Comparison of ENCODE assay signal across 8 cellular contexts in the genomic region with DNA sequence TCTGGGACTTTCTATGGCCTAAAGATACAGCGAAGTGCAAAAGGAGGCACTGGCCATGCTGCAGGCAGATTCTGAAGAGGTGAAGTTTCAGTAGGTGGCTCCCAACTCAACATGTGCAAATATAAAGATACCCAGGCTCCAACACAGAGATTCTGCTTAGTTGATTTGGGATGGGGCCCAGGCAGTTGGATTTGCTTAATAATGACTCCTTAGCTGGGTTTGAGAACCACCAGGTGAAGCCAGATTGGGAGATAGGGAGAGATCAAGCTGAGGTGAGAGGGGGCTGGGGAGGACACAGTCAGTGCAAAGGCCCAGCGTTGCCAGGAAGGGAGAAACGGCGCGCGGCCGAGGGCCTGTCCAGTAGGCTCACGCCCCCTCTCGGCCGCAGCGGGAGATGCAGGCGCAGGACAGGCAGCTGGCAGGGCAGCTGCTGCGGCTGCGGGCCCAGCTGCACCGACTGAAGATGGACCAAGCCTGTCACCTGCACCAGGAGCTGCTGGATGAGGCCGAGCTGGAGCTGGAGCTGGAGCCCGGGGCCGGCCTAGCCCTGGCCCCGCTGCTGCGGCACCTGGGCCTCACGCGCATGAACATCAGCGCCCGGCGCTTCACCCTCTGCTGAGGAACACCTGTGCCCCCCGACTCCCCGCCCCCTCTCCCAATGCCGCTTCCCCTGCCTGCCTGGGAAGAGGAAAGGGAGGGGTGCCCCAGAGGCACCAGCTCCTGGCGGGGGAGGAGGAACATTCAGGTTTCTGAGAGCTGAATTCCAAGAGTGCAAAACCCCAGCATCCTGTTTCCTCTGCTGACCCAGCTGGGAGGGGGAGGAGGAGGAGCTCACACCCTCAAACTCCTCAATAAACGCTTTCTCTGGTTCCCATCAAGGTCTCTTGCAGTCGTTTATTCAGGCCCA. TPM values are rescaled to one million over a fixed set of nuclear protein-coding genes. Genes with fewer than 3 reads are reported as not detected.
DNase-seq lines count a peak whose midpoint lies in the region; ATAC-seq, FAIRE-seq and TF ChIP-seq lines count a peak whose summit lies in the region.

No MANE protein-coding gene starts in this region.

- no peak overlapping the region for H4K91ac ChIP-seq in H1 (replicated peaks; ENCODE audit: insufficient read length, low read length)

- H3K9me2 ChIP-seq in HCT116 (ENCODE audit: insufficient read depth) = no peaks in the 10 kb centered on the region

- H3K9me3 ChIP-seq in HCT116 (ENCODE audit: control insufficient read depth in 1 of 2, insufficient read depth in 1 of 2, low read depth in 1 of 2, low read length in 2 of 2) (no peaks in the 10 kb centered on the region), H1 (ENCODE audit: insufficient read depth in 2 of 2, low read depth in 1 of 2, low read length in 1 of 2) (no peaks in the 10 kb centered on the region)

- no peak overlapping the region for H3K27ac ChIP-seq in C4-2B
- H3K27ac ChIP-seq in HCT116 (ENCODE audit: low read depth, low read length) = no peak overlapping the region
- H3K27ac ChIP-seq in H1 (ENCODE audit: low read depth, low read length) = no peak overlapping the region

- TF ChIP-seq POLR2A in HCT116 (IDR thresholded peaks at IDR 0.05; ENCODE audit: borderline replicate concordance, extremely low read depth, insufficient read depth, insufficient read length) (no peak), H1 (IDR thresholded peaks at IDR 0.05; ENCODE audit: control extremely low read depth in 1 of 2, low read depth in 2 of 2, low read length in 2 of 2) (no peak)

- ATAC-seq in HCT116 = peak; percentile 96
- no peak for ATAC-seq in HG02840 (IDR thresholded peaks at IDR 0.05; ENCODE audit: low FRiP score, unreplicated experiment)

- no peak overlapping the region for H3K14ac ChIP-seq in H1 (ENCODE audit: insufficient read length)

- no peak overlapping the region for H2AK5ac ChIP-seq in H1 (ENCODE audit: low read depth, low read length)

- peak overlapping the region; percentile 60; the same call in 1 of the 2 replicates for H2BK12ac ChIP-seq in H1 (ENCODE audit: low read depth, low read length)

- peak overlapping the region; percentile 60 for H3K4ac ChIP-seq in H1 (replicated peaks; ENCODE audit: insufficient read length, low read depth, low read length)

- H2AFZ ChIP-seq in HCT116 (ENCODE audit: low read depth, low read length, poor library complexity, severe bottlenecking) (peak overlapping the region; percentile 80), H1 (ENCODE audit: low read length) (no peak overlapping the region)

- WGBS in H1 (ENCODE audit: extremely low coverage in 1 of 2, insufficient coverage in 1 of 2, insufficient read length in 1 of 2, insufficient replicate concordance in 2 of 2, low coverage in 1 of 2, low lambda C conversion rate in 2 of 2, missing lambda C conversion rate in 1 of 2), 2 experiments = 9% methylated on average over 21 of the region's 31 CpGs; no CpG with 5 or more reads in 1 of the 2 experiments

- H4K20me1 ChIP-seq in HCT116 (ENCODE audit: insufficient read depth) = no peaks in the 10 kb centered on the region
- H4K20me1 ChIP-seq in H1 (replicated peaks in 1 of 2; ENCODE audit: control insufficient read depth in 1 of 2, insufficient read depth in 2 of 2, low read length in 2 of 2) = no peaks in the 10 kb centered on the region

- DNase-seq in HCT116 (ENCODE audit: low read depth, low spot score) = no peak
- peak; percentile 52 for DNase-seq in NCI-H460 (ENCODE audit: extremely low read depth, low read depth)
- peak; percentile 90 to 93 for DNase-seq in activated CD4-positive, alpha-beta T cell treated with anti-CD3 and anti-CD28 coated beads, Interleukin-2, amount 50 U/mL, for 48 hours
- peak; percentile 83 to 97 for DNase-seq in H1 (ENCODE audit: low read depth in 1 of 2, low spot score in 2 of 2)
- DNase-seq in mesothelial cell of epicardium (ENCODE audit: low spot score in 2 of 2, unreplicated experiment in 2 of 2) = peak; percentile 57 to 79
- DNase-seq in stimulated activated CD8-positive, alpha-beta memory T cell treated with anti-CD3 and anti-CD28 coated beads, Interleukin-7, amount 100 ng/mL, for 48 hours (ENCODE audit: extremely low read depth in 1 of 2, low read depth in 1 of 2) = peak; percentile 67 to 80

- peak overlapping the region; percentile 54 for H3K4me2 ChIP-seq in HCT116 (ENCODE audit: low read length)
- H3K4me2 ChIP-seq in H1 (ENCODE audit: insufficient read depth in 1 of 2, low read depth in 2 of 2, low read length in 2 of 2) = peak overlapping the region; percentile 49 to 55

- TF ChIP-seq EP300 in H1 (IDR thresholded peaks at IDR 0.05; ENCODE audit: borderline replicate concordance in 1 of 2, low read depth in 2 of 2, low read length in 2 of 2) = no peak

- no peak overlapping the region for H4K8ac ChIP-seq in H1 (ENCODE audit: extremely low read depth, insufficient read depth, low read length)

- RAD21 ChIA-PET in HCT116 (lab: Charles Lee; ENCODE audit: low non-redundant PET in 1 of 2, low total read pairs in 2 of 2, uncharacterized antibody in 2 of 2, unreplicated experiment in 2 of 2) = interaction anchor here (1.0 kb wide), 2 partner anchors 32 to 33 kb away, joined by 4 read pairs; no protein-coding TSS in a partner anchor

- CTCF ChIA-PET in HCT116 (lab: Charles Lee) (interaction anchor here (0.6 to 1.7 kb wide), 12 partner anchors 8 to 48 kb away, joined by 3 to 10 read pairs (median 3); partner anchors contain the start of genes CCDC28B, EIF3I and TMEM234), H1 (lab: Charles Lee; ENCODE audit: partially characterized antibody) (interaction anchor here (0.6 to 6.1 kb wide), 31 partner anchors 11 to 477 kb away, joined by 3 to 66 read pairs (median 4); partner anchors contain the start of genes CCDC28B and HDAC1)

- FAIRE-seq in H1 (lab: Jason Lieb, UNC) = no peak

- H3K9ac ChIP-seq in HCT116 (ENCODE audit: low read length) = no peak overlapping the region
- no peak overlapping the region for H3K9ac ChIP-seq in H1 (replicated peaks in 1 of 4; ENCODE audit: extremely low read depth in 1 of 4, low read depth in 3 of 4, low read length in 3 of 4)

- no peaks in the 10 kb centered on the region for H3K36me3 Mint-ChIP-seq in mesothelial cell of epicardium

- H2BK20ac ChIP-seq in H1 (ENCODE audit: low read length) = no peak overlapping the region

- intact Hi-C loops in HCT116 (cut with micrococcal nuclease) = no loop called here

- no peak overlapping the region for H2BK120ac ChIP-seq in H1 (replicated peaks; ENCODE audit: low read depth, low read length)

- H3K79me1 ChIP-seq in H1 (ENCODE audit: low read depth, low read length) = no peaks in the 10 kb centered on the region

- peak overlapping the region; percentile 83; the same call in 1 of the 2 replicates for H2BK5ac ChIP-seq in H1 (ENCODE audit: low read depth, low read length)

- H3K27ac Mint-ChIP-seq in mesothelial cell of epicardium = no peak overlapping the region

- H3K4me1 Mint-ChIP-seq in mesothelial cell of epicardium = peaks cover 19% of the 10 kb centered on the region

- no peak overlapping the region for H3K56ac ChIP-seq in H1 (replicated peaks; ENCODE audit: insufficient read length, low read depth, low read length)

- H2BK15ac ChIP-seq in H1 (ENCODE audit: low read length) = no peak overlapping the region

- no peak overlapping the region for H4K5ac ChIP-seq in H1 (ENCODE audit: insufficient read length, low read depth, low read length)

- no peak overlapping the region for H3K23ac ChIP-seq in H1 (ENCODE audit: insufficient read length)

- H3K79me2 ChIP-seq in HCT116 (ENCODE audit: insufficient read depth, low read length) (no peaks in the 10 kb centered on the region), H1 (ENCODE audit: control insufficient read depth in 1 of 2, insufficient read depth in 2 of 2, low read length in 2 of 2) (no peaks in the 10 kb centered on the region)

- H3K36me3 ChIP-seq in HCT116 (ENCODE audit: control insufficient read depth in 1 of 2, insufficient read depth in 2 of 2, low read length in 2 of 2) = no peaks in the 10 kb centered on the region
- no peaks in the 10 kb centered on the region for H3K36me3 ChIP-seq in H1 (ENCODE audit: control insufficient read depth in 2 of 4, insufficient read depth in 4 of 4, low read length in 3 of 4)

- no peak overlapping the region for H3K4me3 ChIP-seq in HCT116 (replicated peaks in 1 of 2; ENCODE audit: low read depth in 1 of 2, low read length in 2 of 2)
- peak overlapping the region; percentile 1 to 55 (median 14); a peak in 4 of 8 replicates for H3K4me3 ChIP-seq in H1 (ENCODE audit: extremely low read depth in 1 of 4, insufficient read depth in 2 of 4, low read depth in 3 of 4, low read length in 4 of 4)

- TF ChIP-seq CTCF in C4-2B (conservative IDR thresholded peaks at IDR 0.05) (peak; percentile 96), HCT116 (IDR thresholded peaks at IDR 0.05 in 2 of 3, conservative IDR thresholded peaks at IDR 0.05 in 1 of 3; ENCODE audit: borderline replicate concordance in 1 of 3, insufficient read depth in 1 of 3, low read depth in 2 of 3, low read length in 2 of 3) (peak; percentile 73 to 96 (median 85)), H1 (IDR thresholded peaks at IDR 0.05; ENCODE audit: control extremely low read depth in 1 of 3, insufficient read depth in 1 of 3, low read depth in 1 of 3, low read length in 3 of 3) (peak; percentile 81 to 98 (median 96)), mesothelial cell of epicardium (IDR thresholded peaks at IDR 0.05; ENCODE audit: unreplicated experiment) (peak; percentile 83)

- POLR2A ChIA-PET in HCT116 (lab: Charles Lee) (no interaction called here), H1 (lab: Charles Lee; ENCODE audit: partially characterized antibody) (interaction anchor here (0.6 to 6.6 kb wide), 12 partner anchors 8 to 234 kb away, joined by 3 to 59 read pairs (median 6); partner anchors contain the start of genes HDAC1 and MARCKSL1)

- no peaks in the 10 kb centered on the region for H3K27me3 Mint-ChIP-seq in mesothelial cell of epicardium (ENCODE audit: low read depth)

- BruUV-seq in HCT116 (replicated peaks; lab: Mats Ljungman, UMichigan) = no TSS peak

- peak; percentile 82 for TF ChIP-seq RAD21 in HCT116 (IDR thresholded peaks at IDR 0.05; ENCODE audit: low read depth)
- peak; percentile 64 to 71 for TF ChIP-seq RAD21 in H1 (IDR thresholded peaks at IDR 0.05 in 1 of 2, conservative IDR thresholded peaks at IDR 0.05 in 1 of 2; ENCODE audit: low read depth in 2 of 2, low read length in 2 of 2)

- peaks cover 0 to 16% of the 10 kb centered on the region in 2 experiments; a peak in 3 of 4 replicates for H3K4me1 ChIP-seq in HCT116 (ENCODE audit: control insufficient read depth in 1 of 2, insufficient read depth in 2 of 2, low read length in 2 of 2)
- H3K4me1 ChIP-seq in H1 (replicated peaks in 1 of 4; ENCODE audit: control insufficient read depth in 3 of 4, insufficient read depth in 4 of 4, low read length in 3 of 4) = peaks cover 6 to 13% (median 8%) of the 10 kb centered on the region in 4 experiments

- H3K23me2 ChIP-seq in H1 (ENCODE audit: low read depth, low read length) = peaks cover 4% of the 10 kb centered on the region; the same call in 1 of the 2 replicates

- H3K9me3 Mint-ChIP-seq in mesothelial cell of epicardium = no peaks in the 10 kb centered on the region

- no peak overlapping the region for H3K4me3 Mint-ChIP-seq in mesothelial cell of epicardium

- H3K18ac ChIP-seq in H1 (ENCODE audit: extremely low read depth, low read length) = no peak overlapping the region

- H3K27me3 ChIP-seq in HCT116 (ENCODE audit: insufficient read depth, low read length) (no peaks in the 10 kb centered on the region), H1 (replicated peaks in 1 of 4; ENCODE audit: control insufficient read depth in 3 of 4, extremely low read depth in 1 of 4, insufficient read depth in 3 of 4, low read length in 3 of 4) (no peaks in the 10 kb centered on the region; a peak in 1 of 7 replicates)

RNA-seq across cellular contexts. Expression of gene FAM167B, which starts 1.2 kb away (rescaled TPM):
- total RNA-seq in HCT116 (2021; ENCODE audit: unreplicated experiment) (0.42 TPM), mesothelial cell of epicardium (1.8 to 2.9 TPM (median 2.3 TPM) in 3 replicates)
- 0.42 and 0.55 TPM in 2 replicates for polyA plus RNA-seq in HCT116 (2012)
- not detected in 2 replicates for total RNA-seq in NCI-H460 (2014; rRNA removed; shearing (Covaris generic))
- polyA plus RNA-seq in NCI-H460 (2014; cell fraction: nucleus; rRNA removed) = not detected in 2 replicates
- 3.2 and 3.9 TPM in 2 replicates for total RNA-seq in H1 (2021; fragmentation: NEBNext Ultra II Directional; extraction: Animal tissue kit (Norgen Biotek cat#: 25700))
- 2.8 and 4.2 TPM in 2 replicates for polyA plus RNA-seq in H1 (2011; rRNA removed)
- polyA plus RNA-seq in H1 (2011; cell fraction: cytosol; rRNA removed) = 5.2 TPM
- polyA plus RNA-seq in H1 (2011; cell fraction: nucleus; rRNA removed) = 5.4 TPM
- 1.9 to 5.2 TPM (median 4.2 TPM) in 4 replicates for polyA plus RNA-seq in H1 (2012, experiment 1 of 2)
- polyA plus RNA-seq in H1 (2012, experiment 2 of 2) = 1.3 TPM
- 3.7 TPM for polyA plus RNA-seq in H1 (2013, experiment 1 of 2)
- 2.9 TPM for polyA plus RNA-seq in H1 (2013, experiment 2 of 2)
- polyA minus RNA-seq in H1 (2011; rRNA and poly(A)+ RNA removed) = 1.3 and 1.6 TPM in 2 replicates
- polyA minus RNA-seq in H1 (2011; cell fraction: cytosol; rRNA and poly(A)+ RNA removed) = not detected
- polyA minus RNA-seq in H1 (2011; cell fraction: nucleus; rRNA and poly(A)+ RNA removed) = 1.00 TPM

RNA-seq across cellular contexts. Expression of gene LCK, which starts 2.8 kb away (rescaled TPM):
- 0.79 TPM for total RNA-seq in HCT116 (2021; ENCODE audit: unreplicated experiment)
- polyA plus RNA-seq in HCT116 (2012) = 0.49 and 1.2 TPM in 2 replicates
- total RNA-seq in NCI-H460 (2014; rRNA removed; shearing (Covaris generic)) = not detected in 2 replicates
- polyA plus RNA-seq in NCI-H460 (2014; cell fraction: nucleus; rRNA removed) = not detected in 2 replicates
- total RNA-seq in H1 (2021; fragmentation: NEBNext Ultra II Directional; extraction: Animal tissue kit (Norgen Biotek cat#: 25700)) = 71.6 and 75.3 TPM in 2 replicates
- 99.2 and 122 TPM in 2 replicates for polyA plus RNA-seq in H1 (2011; rRNA removed)
- 80.3 TPM for polyA plus RNA-seq in H1 (2011; cell fraction: cytosol; rRNA removed)
- 138 TPM for polyA plus RNA-seq in H1 (2011; cell fraction: nucleus; rRNA removed)
- 41.5 to 81.1 TPM (median 76.4 TPM) in 4 replicates for polyA plus RNA-seq in H1 (2012, experiment 1 of 2)
- polyA plus RNA-seq in H1 (2012, experiment 2 of 2) = 82.1 TPM
- polyA plus RNA-seq in H1 (2013, experiment 1 of 2) = 56.6 TPM
- 56.6 TPM for polyA plus RNA-seq in H1 (2013, experiment 2 of 2)
- polyA minus RNA-seq in H1 (2011; rRNA and poly(A)+ RNA removed) = 85.2 and 111 TPM in 2 replicates
- 36.1 TPM for polyA minus RNA-seq in H1 (2011; cell fraction: cytosol; rRNA and poly(A)+ RNA removed)
- polyA minus RNA-seq in H1 (2011; cell fraction: nucleus; rRNA and poly(A)+ RNA removed) = 49.8 TPM
- 1.4 to 1.8 TPM (median 1.5 TPM) in 3 replicates for total RNA-seq in mesothelial cell of epicardium

RNA-seq across cellular contexts. Expression of gene EIF3I, which starts 26.0 kb away (rescaled TPM):
- 323 TPM for total RNA-seq in HCT116 (2021; ENCODE audit: unreplicated experiment)
- 355 and 407 TPM in 2 replicates for polyA plus RNA-seq in HCT116 (2012)
- total RNA-seq in NCI-H460 (2014; rRNA removed; shearing (Covaris generic)) = 288 and 292 TPM in 2 replicates
- 337 and 366 TPM in 2 replicates for polyA plus RNA-seq in NCI-H460 (2014; cell fraction: nucleus; rRNA removed)
- total RNA-seq in H1 (2021; fragmentation: NEBNext Ultra II Directional; extraction: Animal tissue kit (Norgen Biotek cat#: 25700)) = 243 and 247 TPM in 2 replicates
- polyA plus RNA-seq in H1 (2011; rRNA removed) = 345 and 346 TPM in 2 replicates
- 491 TPM for polyA plus RNA-seq in H1 (2011; cell fraction: cytosol; rRNA removed)
- 118 TPM for polyA plus RNA-seq in H1 (2011; cell fraction: nucleus; rRNA removed)
- 274 to 311 TPM (median 295 TPM) in 4 replicates for polyA plus RNA-seq in H1 (2012, experiment 1 of 2)
- polyA plus RNA-seq in H1 (2012, experiment 2 of 2) = 304 TPM
- 151 TPM for polyA plus RNA-seq in H1 (2013, experiment 1 of 2)
- polyA plus RNA-seq in H1 (2013, experiment 2 of 2) = 164 TPM
- polyA minus RNA-seq in H1 (2011; rRNA and poly(A)+ RNA removed) = 427 and 480 TPM in 2 replicates
- polyA minus RNA-seq in H1 (2011; cell fraction: cytosol; rRNA and poly(A)+ RNA removed) = 115 TPM
- polyA minus RNA-seq in H1 (2011; cell fraction: nucleus; rRNA and poly(A)+ RNA removed) = 67.6 TPM
- 143 to 147 TPM (median 146 TPM) in 3 replicates for total RNA-seq in mesothelial cell of epicardium

RNA-seq across cellular contexts. Expression of gene TMEM234, which starts 26.1 kb away (rescaled TPM):
- total RNA-seq in HCT116 (2021; ENCODE audit: unreplicated experiment) (12.3 TPM), mesothelial cell of epicardium (28.9 to 33.3 TPM (median 32.9 TPM) in 3 replicates)
- polyA plus RNA-seq in HCT116 (2012) = 8.8 and 9.9 TPM in 2 replicates
- total RNA-seq in NCI-H460 (2014; rRNA removed; shearing (Covaris generic)) = 5.4 and 6.5 TPM in 2 replicates
- 20.2 and 20.7 TPM in 2 replicates for polyA plus RNA-seq in NCI-H460 (2014; cell fraction: nucleus; rRNA removed)
- 8.9 TPM in 2 replicates for total RNA-seq in H1 (2021; fragmentation: NEBNext Ultra II Directional; extraction: Animal tissue kit (Norgen Biotek cat#: 25700))
- 8.6 and 8.7 TPM in 2 replicates for polyA plus RNA-seq in H1 (2011; rRNA removed)
- 8.4 TPM for polyA plus RNA-seq in H1 (2011; cell fraction: cytosol; rRNA removed)
- 35.6 TPM for polyA plus RNA-seq in H1 (2011; cell fraction: nucleus; rRNA removed)
- 9.2 to 11.2 TPM (median 10.1 TPM) in 4 replicates for polyA plus RNA-seq in H1 (2012, experiment 1 of 2)
- polyA plus RNA-seq in H1 (2012, experiment 2 of 2) = 11.5 TPM
- polyA plus RNA-seq in H1 (2013, experiment 1 of 2) = 7.5 TPM
- 7.6 TPM for polyA plus RNA-seq in H1 (2013, experiment 2 of 2)
- polyA minus RNA-seq in H1 (2011; rRNA and poly(A)+ RNA removed) = 22.9 and 24.8 TPM in 2 replicates
- 7.0 TPM for polyA minus RNA-seq in H1 (2011; cell fraction: cytosol; rRNA and poly(A)+ RNA removed)
- polyA minus RNA-seq in H1 (2011; cell fraction: nucleus; rRNA and poly(A)+ RNA removed) = 28.7 TPM

RNA-seq across cellular contexts. Expression of gene DCDC2B, which starts 39.3 kb away (rescaled TPM):
- 0.27 TPM for total RNA-seq in HCT116 (2021; ENCODE audit: unreplicated experiment)
- polyA plus RNA-seq in HCT116 (2012) = 0.10 and 0.12 TPM in 2 replicates
- not detected in 2 replicates for total RNA-seq in NCI-H460 (2014; rRNA removed; shearing (Covaris generic))
- polyA plus RNA-seq in NCI-H460 (2014; cell fraction: nucleus; rRNA removed) = not detected in 2 replicates
- not detected in 2 replicates for total RNA-seq in H1 (2021; fragmentation: NEBNext Ultra II Directional; extraction: Animal tissue kit (Norgen Biotek cat#: 25700))
- polyA plus RNA-seq in H1 (2011; rRNA removed) = not detected in 2 replicates
- polyA plus RNA-seq in H1 (2011; cell fraction: cytosol; rRNA removed) = not detected
- 0.09 TPM for polyA plus RNA-seq in H1 (2011; cell fraction: nucleus; rRNA removed)
- 0.11 to 0.18 TPM (median 0.14 TPM) in 4 replicates for polyA plus RNA-seq in H1 (2012, experiment 1 of 2)
- polyA plus RNA-seq in H1 (2012, experiment 2 of 2) = 0.10 TPM
- polyA plus RNA-seq in H1 (2013, experiment 1 of 2) = not detected
- not detected for polyA plus RNA-seq in H1 (2013, experiment 2 of 2)
- not detected in 2 replicates for polyA minus RNA-seq in H1 (2011; rRNA and poly(A)+ RNA removed)
- not detected for polyA minus RNA-seq in H1 (2011; cell fraction: cytosol; rRNA and poly(A)+ RNA removed)
- not detected for polyA minus RNA-seq in H1 (2011; cell fraction: nucleus; rRNA and poly(A)+ RNA removed)
- 0.11 TPM in 1 of 3 replicates, not detected in the others for total RNA-seq in mesothelial cell of epicardium

Comparison
In these comparisons a context has a peak if more than half of its experiments do, and no peak if none do; other contexts are left out.
1. H3K4me3 ChIP-seq: peak in H1 (4 of 4); none in HCT116 (0 of 2).
2. RNA of gene LCK, which starts 2.8 kb away (total RNA-seq): 71.6 to 75.3 TPM in H1; 1.4 to 1.8 TPM in mesothelial cell of epicardium, 0.79 TPM in HCT116 (single experiment) and not detected in NCI-H460; every median in the first group is over 10 times any median in the second.
3. Peak in every context shown above with its lines, with median percentiles within 50 percentile points of each other: CTCF ChIP-seq.